Comparison of ENCODE assay signal across 9 cellular contexts in genomic region chr15:77819841-77820728, GRCh38.
DNase-seq lines count a peak whose midpoint lies in the region; ATAC-seq and TF ChIP-seq lines count a peak whose summit lies in the region.
"Had no signal": no experiment of that assay in that cellular context is flagged by ENCODE, and none has a peak within 500 bp of the region (broad histone marks: within the 10 kb centered on the region; RNA-seq: fewer than 3 reads in every experiment).

No MANE protein-coding gene starts in this region.

- TF ChIP-seq POLR2A in prostate gland (IDR thresholded peaks at IDR 0.05) = no peak

- no peaks in the 10 kb centered on the region for H3K9me3 ChIP-seq in prostate gland

- TF ChIP-seq CTCF in prostate gland (IDR thresholded peaks at IDR 0.05) = peak in 1 of 4 experiments; percentile 9

- WGBS in prostate gland = 2% methylated on average over 63 of the region's 91 CpGs

- intact Hi-C loops in prostate gland (cut with DNase I) = loop anchor here (2.0 to 5.0 kb wide), 2 partner anchors 163 to 187 kb away; partner anchors contain the start of gene LINGO1

- peak; percentile 47 for ATAC-seq in esophagus mucosa

- no peaks in the 10 kb centered on the region for H3K36me3 ChIP-seq in prostate gland

- peak in 2 of 3 experiments; percentile 86 to 94 for DNase-seq in NCI-H1417 (lab: John Stamatoyannopoulos, UW)
- no peak for DNase-seq in NCI-H1417 treated with DMSO at 0.1 percent for 48 hours (lab: John Stamatoyannopoulos, UW)
- peak; percentile 9 for DNase-seq in NCI-H748 treated with DMSO at 0.1 percent for 48 hours (lab: John Stamatoyannopoulos, UW)
- DNase-seq in prostate gland (ENCODE audit: low spot score) = no peak
- DNase-seq in Ammon's horn (ENCODE audit: low spot score) = no peak
- no peak for DNase-seq in stimulated activated naive CD4-positive, alpha-beta T cell treated with Interleukin-2 at 50 U/mL for 16 hours (lab: John Stamatoyannopoulos, UW)
- DNase-seq in epidermal melanocyte (ENCODE audit: insufficient read length, low spot score) = no peak

- peaks cover 19% of the 10 kb centered on the region for H3K27me3 ChIP-seq in prostate gland (replicated peaks; ENCODE audit: insufficient read depth)

- H3K27ac ChIP-seq in prostate gland = no peak overlapping the region
- H3K27ac ChIP-seq: C4-2B had no signal

- H3K4me1 ChIP-seq in prostate gland (replicated peaks) = no peaks in the 10 kb centered on the region

- peak overlapping the region; percentile 13 to 24 for H3K4me3 ChIP-seq in prostate gland

Comparison
In these comparisons a context has a peak if more than half of its experiments do, and no peak if none do; other contexts are left out.
1. DNase-seq: peak in NCI-H1417 (2 of 3) and NCI-H748 treated with DMSO at 0.1 percent for 48 hours (single experiment); none in NCI-H1417 treated with DMSO at 0.1 percent for 48 hours (single experiment), prostate gland (single experiment), Ammon's horn (single experiment), stimulated activated naive CD4-positive, alpha-beta T cell treated with Interleukin-2 at 50 U/mL for 16 hours (single experiment) and epidermal melanocyte (single experiment).